ENCODE assay signal across 1 cellular context in the genomic region with DNA sequence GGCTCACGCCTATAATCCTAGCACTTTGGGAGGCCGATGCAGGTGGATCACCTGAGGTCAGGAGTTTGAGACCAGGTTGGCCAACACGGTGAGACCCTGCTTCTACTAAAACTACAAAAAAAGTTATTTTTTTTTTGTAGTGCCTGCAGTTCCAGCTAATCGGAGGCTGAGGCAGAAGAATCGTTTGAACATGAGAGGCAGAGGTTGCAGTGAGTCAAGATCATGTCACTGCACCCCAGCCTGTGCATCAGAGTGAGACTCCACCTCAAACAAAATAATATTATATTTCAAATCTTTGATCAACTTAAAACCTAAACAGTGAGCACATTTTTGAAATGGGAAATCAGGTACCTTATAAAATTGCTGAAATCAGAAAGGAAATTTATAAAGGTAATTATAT.
TF ChIP-seq lines count a peak whose summit lies in the region.

No MANE protein-coding gene starts in this region.

TF ChIP-seq in IMR-90, 13 proteins besides CTCF, POLR2A, EP300 and RAD21 (continued from another document):
- TF ChIP-seq, protein P1, sequence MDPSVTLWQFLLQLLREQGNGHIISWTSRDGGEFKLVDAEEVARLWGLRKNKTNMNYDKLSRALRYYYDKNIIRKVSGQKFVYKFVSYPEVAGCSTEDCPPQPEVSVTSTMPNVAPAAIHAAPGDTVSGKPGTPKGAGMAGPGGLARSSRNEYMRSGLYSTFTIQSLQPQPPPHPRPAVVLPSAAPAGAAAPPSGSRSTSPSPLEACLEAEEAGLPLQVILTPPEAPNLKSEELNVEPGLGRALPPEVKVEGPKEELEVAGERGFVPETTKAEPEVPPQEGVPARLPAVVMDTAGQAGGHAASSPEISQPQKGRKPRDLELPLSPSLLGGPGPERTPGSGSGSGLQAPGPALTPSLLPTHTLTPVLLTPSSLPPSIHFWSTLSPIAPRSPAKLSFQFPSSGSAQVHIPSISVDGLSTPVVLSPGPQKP (IDR thresholded peaks at IDR 0.05; ENCODE audit: borderline replicate concordance, low read depth, low read length), result no peak
- TF ChIP-seq FOS (IDR thresholded peaks at IDR 0.05; ENCODE audit: low read depth, low read length) (no peak), MAZ (IDR thresholded peaks at IDR 0.05; ENCODE audit: borderline replicate concordance, low read depth, low read length) (no peak), BHLHE40 (IDR thresholded peaks at IDR 0.05; ENCODE audit: low read depth, low read length) (no peak), SMC3 (IDR thresholded peaks at IDR 0.05; ENCODE audit: low read depth, low read length) (no peak), MXI1 (IDR thresholded peaks at IDR 0.05; ENCODE audit: borderline replicate concordance, low read depth, low read length) (no peak), CEBPB (IDR thresholded peaks at IDR 0.05; ENCODE audit: low read depth, low read length) (no peak), MAFK (IDR thresholded peaks at IDR 0.05; ENCODE audit: low read depth, low read length) (no peak)
